8 cellular contexts compared by ENCODE assay signal in the genomic region with DNA sequence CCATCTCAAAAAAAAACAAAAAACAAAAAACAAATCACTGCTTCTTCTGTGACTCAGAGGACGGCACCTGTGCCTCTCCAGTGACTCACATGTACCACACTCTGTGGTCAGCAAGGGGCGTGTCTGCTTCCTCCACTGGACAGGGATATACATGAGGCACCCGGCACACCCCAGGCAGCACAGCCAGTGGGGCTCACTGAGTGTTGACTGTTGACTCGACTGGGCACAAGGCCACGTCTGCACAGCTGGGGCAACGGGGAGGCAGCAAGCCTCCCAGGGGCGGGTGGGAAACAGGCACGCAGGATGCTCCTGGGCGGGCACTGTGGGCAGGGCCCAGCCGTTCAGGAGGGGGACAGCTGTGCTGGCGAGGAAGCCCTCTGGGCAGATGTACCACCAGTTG.
DNase-seq lines count a peak whose midpoint lies in the region; ATAC-seq and TF ChIP-seq lines count a peak whose summit lies in the region.

No MANE protein-coding gene starts in this region.

- H3K36me3 Mint-ChIP-seq in T-helper 2 cell treated with Interferon-gamma antibody and Interleukin-4, amounts not matched to agents 5 μg/mL and 100 μg/mL, for 36 hours (ENCODE audit: low read depth) = peaks cover 53% of the 10 kb centered on the region
- peaks cover 42% of the 10 kb centered on the region for H3K36me3 Mint-ChIP-seq in T-cell

- H3K4me3 ChIP-seq in fibroblast of the aortic adventitia (ENCODE audit: low read depth, low read length) = no peak overlapping the region

- CTCF ChIA-PET in T-cell (lab: Charles Lee) = no interaction called here

- no peak overlapping the region for H3K27ac Mint-ChIP-seq in T-helper 2 cell treated with Interferon-gamma antibody and Interleukin-4, amounts not matched to agents 5 μg/mL and 100 μg/mL, for 36 hours
- H3K27ac Mint-ChIP-seq in T-cell = no peak overlapping the region

- TF ChIP-seq CTCF in fibroblast of the aortic adventitia (IDR thresholded peaks at IDR 0.05; ENCODE audit: insufficient read depth, low read length) = no peak

- POLR2A ChIA-PET in T-cell (lab: Charles Lee) = no interaction called here

- H3K4me1 Mint-ChIP-seq in T-helper 2 cell treated with Interferon-gamma antibody and Interleukin-4, amounts not matched to agents 5 μg/mL and 100 μg/mL, for 36 hours (ENCODE audit: low read depth) = no peaks in the 10 kb centered on the region
- no peaks in the 10 kb centered on the region for H3K4me1 Mint-ChIP-seq in T-cell

- H3K9me3 Mint-ChIP-seq in T-helper 2 cell treated with Interferon-gamma antibody and Interleukin-4, amounts not matched to agents 5 μg/mL and 100 μg/mL, for 36 hours = peaks cover 5% of the 10 kb centered on the region
- peaks cover 0 to under 1% (median 0%) of the 10 kb centered on the region in 3 donors for H3K9me3 Mint-ChIP-seq in T-cell

- H3K4me3 Mint-ChIP-seq in T-helper 2 cell treated with Interferon-gamma antibody and Interleukin-4, amounts not matched to agents 5 μg/mL and 100 μg/mL, for 36 hours = no peak overlapping the region
- H3K4me3 Mint-ChIP-seq in T-cell = no peak overlapping the region

- ATAC-seq in T-cell (replicated peaks in 1 of 4) = no peak

- no peaks in the 10 kb centered on the region for H3K27me3 Mint-ChIP-seq in T-helper 2 cell treated with Interferon-gamma antibody and Interleukin-4, amounts not matched to agents 5 μg/mL and 100 μg/mL, for 36 hours (ENCODE audit: low read depth)
- H3K27me3 Mint-ChIP-seq in T-cell = no peaks in the 10 kb centered on the region

- peak; percentile 54 for DNase-seq in NCI-H2196 (lab: John Stamatoyannopoulos, UW; ENCODE audit: unreplicated experiment)
- DNase-seq in NCI-H2196 treated with DMSO at 0.1 percent for 48 hours (lab: John Stamatoyannopoulos, UW; ENCODE audit: unreplicated experiment) = no peak
- peak; percentile 9 for DNase-seq in T-helper 2 cell treated with Interferon-gamma antibody and Interleukin-4, amounts not matched to agents 5 μg/mL and 100 μg/mL, for 36 hours (ENCODE audit: low spot score)
- peak; percentile 85 for DNase-seq in fibroblast of the aortic adventitia (ENCODE audit: low read depth)
- peak; percentile 59 for DNase-seq in stimulated activated CD8-positive, alpha-beta memory T cell treated with anti-CD3 and anti-CD28 coated beads, Interleukin-4, amount 100 ng/mL, for 48 hours
- no peak for DNase-seq in T-cell
- no peak for DNase-seq in NCI-H345 (lab: John Stamatoyannopoulos, UW)
- no peak for DNase-seq in stimulated activated naive CD4-positive, alpha-beta T cell treated with Interleukin-2 at 50 U/mL for 16 hours (lab: John Stamatoyannopoulos, UW)

Comparison
In these comparisons a context has a peak if more than half of its experiments do, and no peak if none do; other contexts are left out.
1. DNase-seq: peak in NCI-H2196 (single experiment), T-helper 2 cell treated with Interferon-gamma antibody and Interleukin-4, amounts not matched to agents 5 μg/mL and 100 μg/mL, for 36 hours (single experiment), fibroblast of the aortic adventitia (single experiment) and stimulated activated CD8-positive, alpha-beta memory T cell treated with anti-CD3 and anti-CD28 coated beads, Interleukin-4, amount 100 ng/mL, for 48 hours (single experiment); none in NCI-H2196 treated with DMSO at 0.1 percent for 48 hours (single experiment), T-cell (0 of 34), NCI-H345 (single experiment) and stimulated activated naive CD4-positive, alpha-beta T cell treated with Interleukin-2 at 50 U/mL for 16 hours (single experiment).